1 cellular context compared by ENCODE assay signal in the genomic region with DNA sequence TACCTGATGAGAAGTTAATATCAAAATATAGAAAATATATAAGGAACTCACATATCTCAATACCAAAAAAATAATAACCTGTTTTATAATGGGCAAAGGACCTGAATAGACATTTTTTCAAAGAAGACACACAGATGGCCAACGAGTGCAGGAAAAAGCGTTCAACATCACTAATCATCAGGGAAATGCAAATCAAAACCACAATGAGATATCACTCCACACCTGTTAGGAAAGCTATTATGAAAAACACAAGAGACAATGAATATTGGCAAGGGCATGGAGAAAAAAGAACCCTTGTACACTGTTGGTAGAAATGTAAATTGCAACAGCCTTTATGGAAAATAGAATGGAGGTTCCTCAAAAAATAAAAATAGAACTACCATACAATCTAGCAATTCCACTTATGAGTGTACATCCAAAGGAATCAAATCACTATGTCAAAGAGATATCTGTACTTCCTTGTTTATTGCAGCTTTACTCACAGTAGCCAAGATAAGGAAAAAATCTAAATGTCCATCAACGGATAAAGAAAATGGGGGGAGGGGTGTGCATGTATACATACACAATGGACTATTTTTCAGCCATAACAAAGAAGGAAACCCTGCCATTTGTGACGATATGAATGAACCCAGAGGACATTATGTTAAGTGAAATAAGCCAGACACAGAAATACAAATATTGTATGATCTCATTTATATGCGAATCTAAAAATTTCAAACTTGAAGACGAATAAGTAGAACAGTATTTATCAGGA.
TF ChIP-seq lines count a peak whose summit lies in the region.

No MANE protein-coding gene starts in this region.

TF ChIP-seq in GM12878, 131 proteins besides CTCF, POLR2A, EP300 and RAD21:
- TF ChIP-seq IKZF1 (conservative IDR thresholded peaks at IDR 0.05), result no peak
- TF ChIP-seq, protein P1, sequence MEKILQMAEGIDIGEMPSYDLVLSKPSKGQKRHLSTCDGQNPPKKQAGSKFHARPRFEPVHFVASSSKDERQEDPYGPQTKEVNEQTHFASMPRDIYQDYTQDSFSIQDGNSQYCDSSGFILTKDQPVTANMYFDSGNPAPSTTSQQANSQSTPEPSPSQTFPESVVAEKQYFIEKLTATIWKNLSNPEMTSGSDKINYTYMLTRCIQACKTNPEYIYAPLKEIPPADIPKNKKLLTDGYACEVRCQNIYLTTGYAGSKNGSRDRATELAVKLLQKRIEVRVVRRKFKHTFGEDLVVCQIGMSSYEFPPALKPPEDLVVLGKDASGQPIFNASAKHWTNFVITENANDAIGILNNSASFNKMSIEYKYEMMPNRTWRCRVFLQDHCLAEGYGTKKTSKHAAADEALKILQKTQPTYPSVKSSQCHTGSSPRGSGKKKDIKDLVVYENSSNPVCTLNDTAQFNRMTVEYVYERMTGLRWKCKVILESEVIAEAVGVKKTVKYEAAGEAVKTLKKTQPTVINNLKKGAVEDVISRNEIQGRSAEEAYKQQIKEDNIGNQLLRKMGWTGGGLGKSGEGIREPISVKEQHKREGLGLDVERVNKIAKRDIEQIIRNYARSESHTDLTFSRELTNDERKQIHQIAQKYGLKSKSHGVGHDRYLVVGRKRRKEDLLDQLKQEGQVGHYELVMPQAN (conservative IDR thresholded peaks at IDR 0.05), result no peak
- TF ChIP-seq FOXM1 (IDR thresholded peaks at IDR 0.05; ENCODE audit: low read depth, low read length), result no peak
- TF ChIP-seq RUNX3 (IDR thresholded peaks at IDR 0.05; ENCODE audit: low read length), result peak; percentile 66
- TF ChIP-seq HDGF (IDR thresholded peaks at IDR 0.05), result no peak
- no peak for TF ChIP-seq KAT2A (conservative IDR thresholded peaks at IDR 0.05; ENCODE audit: control insufficient read depth, low read depth, low read length)
- TF ChIP-seq MYC (IDR thresholded peaks at IDR 0.05; ENCODE audit: insufficient read depth, insufficient read length, insufficient replicate concordance, low read length, severe bottlenecking), result no peak
- peak in 1 of 2 experiments; percentile 56; a peak in 1 of 4 replicates for TF ChIP-seq ETV6 (conservative IDR thresholded peaks at IDR 0.05 in 1 of 2, IDR thresholded peaks at IDR 0.05 in 1 of 2; ENCODE audit: borderline replicate concordance in 1 of 2, low read depth in 1 of 2)
- TF ChIP-seq STAT3 (IDR thresholded peaks at IDR 0.05; ENCODE audit: low read depth, low read length), result no peak
- TF ChIP-seq PML (IDR thresholded peaks at IDR 0.05; ENCODE audit: low read length), result no peak
